ENCODE assay signal across 8 cellular contexts in the genomic region with DNA sequence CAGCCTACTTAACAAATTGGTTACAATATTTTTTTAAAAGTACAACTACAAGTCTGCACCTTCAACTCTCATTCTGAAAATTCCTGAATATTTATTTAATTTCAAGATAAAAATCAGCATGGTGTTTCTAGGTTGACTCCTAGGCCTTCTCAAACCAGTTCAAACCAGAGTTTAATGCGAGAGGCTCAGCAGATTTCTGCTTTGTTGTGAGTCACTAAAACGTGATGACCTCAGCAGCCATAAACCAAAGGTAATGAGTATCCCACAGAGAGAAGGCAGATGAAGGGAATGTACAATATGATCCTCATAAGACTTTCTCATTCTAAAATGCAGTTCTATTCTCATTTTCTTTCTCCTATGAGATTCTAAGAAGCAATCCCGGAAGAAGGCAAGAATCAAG. TPM values are rescaled to one million over a fixed set of nuclear protein-coding genes. Genes with fewer than 3 reads are reported as not detected.
DNase-seq lines count a peak whose midpoint lies in the region; ATAC-seq and TF ChIP-seq lines count a peak whose summit lies in the region.

No MANE protein-coding gene starts in this region.

- peak overlapping the region; percentile 94 for H3K9ac ChIP-seq in BLaER1

- peaks cover 52% of the 10 kb centered on the region for H4K20me1 ChIP-seq in BLaER1

- ATAC-seq in naive B cell (ENCODE audit: low read depth in 2 of 2), result no peak
- no peak for ATAC-seq in GM18870 (IDR thresholded peaks at IDR 0.05; ENCODE audit: unreplicated experiment)

- H3K4me1 ChIP-seq in BLaER1 (peaks cover 27% of the 10 kb centered on the region), SJCRH30 (no peaks in the 10 kb centered on the region)

- H3K36me3 ChIP-seq in BLaER1 (peaks cover 44% of the 10 kb centered on the region), SJCRH30 (peaks cover 32% of the 10 kb centered on the region)

- H3K36me3 Mint-ChIP-seq in HFFc6 (ENCODE audit: low read depth) (peaks cover 9% of the 10 kb centered on the region; the same call in 1 of the 2 replicates), naive B cell (peaks cover 0 to 8% of the 10 kb centered on the region in 2 donors)

- peak overlapping the region; percentile 83 for H3K4me2 ChIP-seq in BLaER1

- H3K27ac Mint-ChIP-seq in HFFc6, result peak overlapping the region; percentile 90
- H3K27ac Mint-ChIP-seq in naive B cell, result peak overlapping the region; percentile 40 to 95 (median 72)

- DNase-seq in HFFc6 (peak; percentile 91), SJCRH30 (peak; percentile 25 to 36), coronary artery (ENCODE audit: low spot score) (no peak), naive B cell (no peak), T-helper 9 cell (no peak), iPS-NIHi7 (ENCODE audit: extremely low spot score) (no peak)

- TF ChIP-seq CTCF in HFFc6 (IDR thresholded peaks at IDR 0.05), result no peak
- TF ChIP-seq CTCF in coronary artery (IDR thresholded peaks at IDR 0.05), result no peak

- H3K27me3 Mint-ChIP-seq in HFFc6 (ENCODE audit: insufficient read depth) (no peaks in the 10 kb centered on the region; the same call in 1 of the 2 replicates), naive B cell (no peaks in the 10 kb centered on the region)

- H3K27ac ChIP-seq in BLaER1 (no peak overlapping the region), SJCRH30 (no peak overlapping the region; the same call in 1 of the 2 replicates), coronary artery (no peak overlapping the region)

- H3K9me3 ChIP-seq in BLaER1 (no peaks in the 10 kb centered on the region), SJCRH30 (replicated peaks) (no peaks in the 10 kb centered on the region)

- H3K4me3 ChIP-seq in BLaER1, result peak overlapping the region; percentile 93
- H3K4me3 ChIP-seq in SJCRH30, result peak overlapping the region; percentile 89
- peak overlapping the region; percentile 85 for H3K4me3 ChIP-seq in coronary artery

- H3K27me3 ChIP-seq in BLaER1 (no peaks in the 10 kb centered on the region), SJCRH30 (no peaks in the 10 kb centered on the region)

- H3K9me3 Mint-ChIP-seq in HFFc6 (no peaks in the 10 kb centered on the region), naive B cell (no peaks in the 10 kb centered on the region)

- peak overlapping the region; percentile 94 for H3K4me3 Mint-ChIP-seq in HFFc6
- H3K4me3 Mint-ChIP-seq in naive B cell, result peak overlapping the region; percentile 84 to 94 (median 90)

- H3K4me1 Mint-ChIP-seq in HFFc6 (ENCODE audit: low read depth) (peaks cover 28% of the 10 kb centered on the region), naive B cell (peaks cover 17 to 33% (median 31%) of the 10 kb centered on the region in 3 donors)

RNA-seq across cellular contexts. Expression of a gene that starts 1.5 kb away (rescaled TPM):
- 10 to 100 TPM; 23.2 to 26.3 (median 24.3) TPM for total RNA-seq in HFFc6 (2021; fragmentation: NEBNext Ultra II Directional; extraction: Animal tissue kit (Norgen Biotek cat#: 25700))
- total RNA-seq in SJCRH30 (2014; rRNA removed; shearing (Covaris generic)), result 24.9 and 26.3 TPM in 2 replicates
- polyA plus RNA-seq in naive B cell (ENCODE audit: low read depth in 6 of 6), result 10 to 100 TPM; 27.0 to 59.2 (median 33.3) TPM

RNA-seq across cellular contexts. Expression of a gene that starts 15.1 kb away (rescaled TPM):
- not detected for total RNA-seq in HFFc6 (2021; fragmentation: NEBNext Ultra II Directional; extraction: Animal tissue kit (Norgen Biotek cat#: 25700))
- not detected in 2 replicates for total RNA-seq in SJCRH30 (2014; rRNA removed; shearing (Covaris generic))
- not detected for polyA plus RNA-seq in naive B cell (ENCODE audit: low read depth in 6 of 6)

Comparison
In these comparisons a context has a peak if more than half of its experiments do, and no peak if none do; other contexts are left out.
1. DNase-seq: peak in HFFc6 (single experiment) and SJCRH30 (2 of 2); none in coronary artery (single experiment), naive B cell (single experiment), T-helper 9 cell (single experiment) and iPS-NIHi7 (single experiment).
2. Peak in every context shown above with its lines, with median percentiles within 50 percentile points of each other: H3K4me3 ChIP-seq.